13 cellular contexts compared by ENCODE assay signal in genomic region chr5:159912033-159912800, GRCh38. TPM values are rescaled to one million over a fixed set of nuclear protein-coding genes. Genes with fewer than 3 reads are reported as not detected.
DNase-seq lines count a peak whose midpoint lies in the region; ATAC-seq, FAIRE-seq and TF ChIP-seq lines count a peak whose summit lies in the region.
"Had no signal": no experiment of that assay in that cellular context is flagged by ENCODE, and none has a peak within 500 bp of the region (broad histone marks: within the 10 kb centered on the region; RNA-seq: fewer than 3 reads in every experiment).

No MANE protein-coding gene starts in this region.

- no peaks in the 10 kb centered on the region for H3K9me1 ChIP-seq in keratinocyte (ENCODE audit: control insufficient read depth, extremely low read depth, insufficient read depth, low read length)

- H3K36me3 Mint-ChIP-seq in endodermal cell (ENCODE audit: low read depth): no peaks in the 10 kb centered on the region
- H3K36me3 Mint-ChIP-seq: T-cell had no signal

- peaks cover 20% of the 10 kb centered on the region for H3K4me1 Mint-ChIP-seq in endodermal cell

- peaks cover 36% of the 10 kb centered on the region for H3K27me3 Mint-ChIP-seq in endodermal cell (ENCODE audit: insufficient read depth)

- H3K27ac ChIP-seq in HEK293 (ENCODE audit: extremely low read depth, low read depth, low read length): no peak overlapping the region
- peak overlapping the region; percentile 78 for H3K27ac ChIP-seq in brain microvascular endothelial cell
- peak overlapping the region; percentile 47 for H3K27ac ChIP-seq in keratinocyte (ENCODE audit: control insufficient read depth, insufficient read depth, low read length)
- H3K27ac ChIP-seq in subcutaneous abdominal adipose tissue (ENCODE audit: low read depth, low read length): peak overlapping the region; percentile 64
- no peak overlapping the region for H3K27ac ChIP-seq in MM.1S (ENCODE audit: low read length)
- H3K27ac ChIP-seq in endodermal cell (ENCODE audit: low read depth, low read length): no peak overlapping the region
- H3K27ac ChIP-seq: neutrophil, testis had no signal

- no peaks in the 10 kb centered on the region for H3F3A ChIP-seq in MM.1S (ENCODE audit: insufficient read depth, low read length)

- ATAC-seq in GM21528 (IDR thresholded peaks at IDR 0.05; ENCODE audit: low FRiP score, unreplicated experiment): no peak
- ATAC-seq: T-cell had no signal

- CTCF ChIA-PET in HEK293 (lab: Yijun Ruan, JAX): interaction anchor here (0.6 to 3.9 kb wide), 7 partner anchors 75 to 468 kb away, joined by 3 to 20 read pairs (median 4); no protein-coding TSS in a partner anchor

- FAIRE-seq in keratinocyte (lab: Jason Lieb, UNC): no peak

- DNase-seq in brain microvascular endothelial cell (peak; percentile 78), keratinocyte (ENCODE audit: low read depth, low spot score) (no peak), MM.1S (no peak), MV-4-11 (lab: John Stamatoyannopoulos, UW) (no peak), endodermal cell (no peak)
- DNase-seq: central memory CD4-positive, alpha-beta T cell; NCI-H524 treated with DMSO at 0.1 percent for 48 hours; T-cell; testis had no signal

- H3K27me3 ChIP-seq in brain microvascular endothelial cell (replicated peaks): no peaks in the 10 kb centered on the region
- no peaks in the 10 kb centered on the region for H3K27me3 ChIP-seq in keratinocyte (ENCODE audit: control insufficient read depth, extremely low read depth, insufficient read depth, low read length)
- peaks cover 0 to 7% (median 5%) of the 10 kb centered on the region in 5 donors for H3K27me3 ChIP-seq in subcutaneous abdominal adipose tissue (ENCODE audit: control insufficient read depth in 5 of 5, insufficient read depth in 4 of 5, low read length in 5 of 5)
- no peaks in the 10 kb centered on the region for H3K27me3 ChIP-seq in MM.1S (replicated peaks; ENCODE audit: insufficient read depth, low read length)
- peaks cover 33% of the 10 kb centered on the region for H3K27me3 ChIP-seq in endodermal cell (ENCODE audit: control insufficient read depth, insufficient read depth, low read length, poor library complexity, severe bottlenecking)
- H3K27me3 ChIP-seq: testis had no signal

- H3K9me3 Mint-ChIP-seq in endodermal cell: no peaks in the 10 kb centered on the region
- H3K9me3 Mint-ChIP-seq: T-cell had no signal

- H3K9me2 ChIP-seq in MM.1S (replicated peaks; ENCODE audit: insufficient read depth, low read length): no peaks in the 10 kb centered on the region

- no peak for TF ChIP-seq CTCF in HEK293 (tag by site-specific recombination; IDR thresholded peaks at IDR 0.05)
- no peak for TF ChIP-seq CTCF in brain microvascular endothelial cell (IDR thresholded peaks at IDR 0.05; ENCODE audit: low read depth, low read length, missing control alignments)
- TF ChIP-seq CTCF in keratinocyte (optimal IDR thresholded peaks at IDR 0.05 in 1 of 3, IDR thresholded peaks at IDR 0.05 in 1 of 3, conservative IDR thresholded peaks at IDR 0.05 in 1 of 3; ENCODE audit: extremely low read depth in 1 of 3, insufficient read depth in 2 of 3, low read length in 3 of 3): no peak
- no peak for TF ChIP-seq CTCF in MM.1S (IDR thresholded peaks at IDR 0.05; ENCODE audit: low read length)
- no peak for TF ChIP-seq CTCF in endodermal cell (conservative IDR thresholded peaks at IDR 0.05)

- H3K9ac ChIP-seq in keratinocyte (ENCODE audit: control insufficient read depth, extremely low read depth, insufficient read depth, low read length) (no peak overlapping the region), subcutaneous abdominal adipose tissue (ENCODE audit: low read length in 5 of 5) (peak overlapping the region in 1 of 5 donors; percentile 3), MM.1S (ENCODE audit: low read length) (no peak overlapping the region), endodermal cell (ENCODE audit: extremely low read depth, low read length, poor library complexity, severe bottlenecking) (no peak overlapping the region)

- H3K4me1 ChIP-seq in HEK293 (ENCODE audit: control insufficient read depth, insufficient read depth, low read length) (peaks cover 9% of the 10 kb centered on the region), keratinocyte (ENCODE audit: control insufficient read depth, extremely low read depth, insufficient read depth, low read length) (peaks cover 56% of the 10 kb centered on the region), subcutaneous abdominal adipose tissue (ENCODE audit: control insufficient read depth in 5 of 5, insufficient read depth in 5 of 5, low read length in 5 of 5) (peaks cover 5 to 70% (median 66%) of the 10 kb centered on the region in 5 donors), MM.1S (ENCODE audit: low read length) (no peaks in the 10 kb centered on the region), endodermal cell (ENCODE audit: control insufficient read depth, insufficient read depth, low read length) (no peaks in the 10 kb centered on the region)

- no peak overlapping the region for H3K4me3 Mint-ChIP-seq in endodermal cell
- H3K4me3 Mint-ChIP-seq: T-cell had no signal

- H2AFZ ChIP-seq in keratinocyte (ENCODE audit: control insufficient read depth, low read length) (no peak overlapping the region), MM.1S (ENCODE audit: low read length) (no peak overlapping the region)

- peak overlapping the region; percentile 73 for H3K4me2 ChIP-seq in keratinocyte (ENCODE audit: control insufficient read depth, extremely low read depth, insufficient read depth, low read depth, low read length)
- no peak overlapping the region for H3K4me2 ChIP-seq in MM.1S (ENCODE audit: low read depth, low read length)

- H3K4me3 ChIP-seq in HEK293 (ENCODE audit: low read depth, low read length): no peak overlapping the region
- H3K4me3 ChIP-seq in brain microvascular endothelial cell (ENCODE audit: low read depth, low read length): no peak overlapping the region
- no peak overlapping the region for H3K4me3 ChIP-seq in keratinocyte (ENCODE audit: control insufficient read depth in 2 of 3, extremely low read depth in 1 of 3, insufficient read depth in 2 of 3, low read depth in 1 of 3, low read length in 3 of 3)
- H3K4me3 ChIP-seq in subcutaneous abdominal adipose tissue (ENCODE audit: low read depth in 1 of 5, low read length in 5 of 5): no peak overlapping the region
- H3K4me3 ChIP-seq in MM.1S (ENCODE audit: low read length): no peak overlapping the region
- H3K4me3 ChIP-seq in endodermal cell (ENCODE audit: low read length): no peak overlapping the region
- H3K4me3 ChIP-seq: testis had no signal

- H4K20me1 ChIP-seq in keratinocyte (ENCODE audit: control insufficient read depth, extremely low read depth, insufficient read depth, low read length) (no peaks in the 10 kb centered on the region), MM.1S (ENCODE audit: insufficient read depth, low read length) (no peaks in the 10 kb centered on the region)

- in situ Hi-C loops in brain microvascular endothelial cell (cut with HindIII; ENCODE audit: low pct_ligation_motif_present, low sequenced_read_pairs): no loop called here

- dilution Hi-C loops in keratinocyte (cut with MboI; ENCODE audit: extremely low pct_ligation_motif_present, low sequenced_read_pairs): no loop called here

- H3K79me2 ChIP-seq in keratinocyte (ENCODE audit: control insufficient read depth, insufficient read depth, low read length): no peaks in the 10 kb centered on the region
- no peaks in the 10 kb centered on the region for H3K79me2 ChIP-seq in MM.1S (ENCODE audit: low read length)

- WGBS in endodermal cell (ENCODE audit: insufficient coverage in 1 of 2, insufficient read length in 1 of 2), 2 experiments: 84 to 87% methylated on average over 3 to 4 of the region's 4 CpGs

- no peak overlapping the region for H3K27ac Mint-ChIP-seq in endodermal cell
- H3K27ac Mint-ChIP-seq: T-cell had no signal

- POLR2A ChIA-PET in HEK293 (lab: Yijun Ruan, JAX): no interaction called here

- H3K36me3 ChIP-seq in HEK293 (ENCODE audit: control insufficient read depth in 2 of 2, insufficient read depth in 1 of 2, low read length in 2 of 2): no peaks in the 10 kb centered on the region
- no peaks in the 10 kb centered on the region for H3K36me3 ChIP-seq in brain microvascular endothelial cell (replicated peaks)
- H3K36me3 ChIP-seq in keratinocyte (ENCODE audit: control insufficient read depth in 2 of 2, extremely low read depth in 1 of 2, insufficient read depth in 2 of 2, low read length in 2 of 2): no peaks in the 10 kb centered on the region
- H3K36me3 ChIP-seq in subcutaneous abdominal adipose tissue (ENCODE audit: control insufficient read depth in 5 of 5, insufficient read depth in 5 of 5, low read length in 5 of 5): no peaks in the 10 kb centered on the region
- H3K36me3 ChIP-seq in MM.1S (replicated peaks; ENCODE audit: insufficient read depth, low read length): no peaks in the 10 kb centered on the region
- no peaks in the 10 kb centered on the region for H3K36me3 ChIP-seq in endodermal cell (ENCODE audit: control insufficient read depth, insufficient read depth, low read length)
- H3K36me3 ChIP-seq: neutrophil had no signal

- H3K9me3 ChIP-seq in HEK293 (ENCODE audit: control insufficient read depth, insufficient read depth, low read depth, low read length) (no peaks in the 10 kb centered on the region), keratinocyte (ENCODE audit: control insufficient read depth, low read depth, low read length) (no peaks in the 10 kb centered on the region), subcutaneous abdominal adipose tissue (ENCODE audit: control insufficient read depth in 5 of 5, low read length in 5 of 5) (no peaks in the 10 kb centered on the region), MM.1S (replicated peaks; ENCODE audit: insufficient read depth, low read length) (no peaks in the 10 kb centered on the region), endodermal cell (ENCODE audit: control insufficient read depth, low read length) (no peaks in the 10 kb centered on the region)
- H3K9me3 ChIP-seq: neutrophil, testis had no signal

RNA-seq across cellular contexts. Expression of gene ADRA1B, which starts 4.1 kb away (rescaled TPM):
- 0.18 to 0.77 TPM (median 0.23 TPM) in 3 replicates for polyA plus RNA-seq in keratinocyte
- not detected for polyA plus RNA-seq in keratinocyte (2011; ENCODE audit: low read depth)
- polyA plus RNA-seq in keratinocyte (2011; cell fraction: cytosol; rRNA removed): 0.16 and 0.21 TPM in 2 replicates
- 0.35 and 0.36 TPM in 2 replicates for polyA plus RNA-seq in keratinocyte (2011; cell fraction: nucleus; rRNA removed)
- polyA plus RNA-seq in keratinocyte (2012; ENCODE audit: low replicate concordance): 0.95 TPM in 1 of 2 replicates, not detected in the other
- 0.30 to 2.1 TPM (median 0.42 TPM) in 3 replicates for polyA minus RNA-seq in keratinocyte
- not detected for polyA minus RNA-seq in keratinocyte (2011; cell fraction: cytosol; rRNA and poly(A)+ RNA removed)
- 0.31 and 0.42 TPM in 2 replicates for polyA minus RNA-seq in keratinocyte (2011; cell fraction: nucleus; rRNA and poly(A)+ RNA removed)
- under 1 TPM; 0.60 to 0.68 TPM for total RNA-seq in endodermal cell
- 0.36 TPM for polyA plus RNA-seq in endodermal cell (2013, experiment 1 of 2)
- 0.21 TPM for polyA plus RNA-seq in endodermal cell (2013, experiment 2 of 2)

Comparison
In these comparisons a context has a peak if more than half of its experiments do, and no peak if none do; other contexts are left out.
1. H3K27ac ChIP-seq: peak in brain microvascular endothelial cell (single experiment), keratinocyte (single experiment) and subcutaneous abdominal adipose tissue (single experiment); none in HEK293 (single experiment), MM.1S (single experiment) and endodermal cell (single experiment).